1 cellular context compared by ENCODE assay signal in genomic region chr15:49620658-49621326, GRCh38.
TF ChIP-seq lines count a peak whose summit lies in the region.

Gene DTWD1 (plus strand): TSS chr15:49621048. CDS start chr15:49625168, 4,120 bp downstream.
Gene FAM227B (minus strand): TSS chr15:49620818. CDS start chr15:49615171, 5,647 bp downstream.

TF ChIP-seq in HepG2, 621 proteins besides CTCF, POLR2A, EP300 and RAD21 (continued from another document and continues in another):
- TF ChIP-seq IKZF5 (CRISPR knock-in tag; IDR thresholded peaks at IDR 0.05) (peak; percentile 98; the same call in 1 of the 2 replicates), ZNF782 (CRISPR knock-in tag; IDR thresholded peaks at IDR 0.05; ENCODE audit: borderline replicate concordance) (peak; percentile 96), MTA3 (CRISPR knock-in tag; IDR thresholded peaks at IDR 0.05) (no peak), ZNF619 (CRISPR knock-in tag; IDR thresholded peaks at IDR 0.05) (peak; percentile 97; the same call in 1 of the 2 replicates), ZNF30 (CRISPR knock-in tag; IDR thresholded peaks at IDR 0.05) (peak; percentile 68; the same call in 1 of the 2 replicates), ZBTB10 (CRISPR knock-in tag; IDR thresholded peaks at IDR 0.05; ENCODE audit: borderline replicate concordance) (peak; percentile 68; the same call in 1 of the 2 replicates), ZBTB33 (CRISPR knock-in tag; IDR thresholded peaks at IDR 0.05) (peak; percentile 67), KLF16 (CRISPR knock-in tag; IDR thresholded peaks at IDR 0.05) (peak; percentile 89 to 96; a peak in 3 of 4 replicates), SP140L (CRISPR knock-in tag; IDR thresholded peaks at IDR 0.05; ENCODE audit: borderline replicate concordance) (peak; percentile 66; the same call in 1 of the 2 replicates), ZNF224 (CRISPR knock-in tag; IDR thresholded peaks at IDR 0.05) (peak; percentile 95; the same call in 1 of the 2 replicates), ZNF207 (IDR thresholded peaks at IDR 0.05; ENCODE audit: borderline replicate concordance) (no peak), SSRP1 (CRISPR knock-in tag; IDR thresholded peaks at IDR 0.05) (no peak), HHEX (CRISPR knock-in tag; IDR thresholded peaks at IDR 0.05) (no peak), GTF2F1 (IDR thresholded peaks at IDR 0.05; ENCODE audit: low read length) (0 out of 2 replicates have a peak, but pooled peaks have one; percentile 64), HNF4A (CRISPR knock-in tag; IDR thresholded peaks at IDR 0.05) (peak; percentile 53), ZNF335 (CRISPR knock-in tag; IDR thresholded peaks at IDR 0.05) (peak; percentile 94; the same call in 1 of the 2 replicates), MED8 (CRISPR knock-in tag; IDR thresholded peaks at IDR 0.05; ENCODE audit: insufficient replicate concordance) (peak; percentile 84), MLX (CRISPR knock-in tag; IDR thresholded peaks at IDR 0.05) (peak; percentile 82), ZFAT (CRISPR knock-in tag; conservative IDR thresholded peaks at IDR 0.05) (no peak), KDM5A (IDR thresholded peaks at IDR 0.05; ENCODE audit: borderline replicate concordance, low read length) (peak; percentile 84), RERE (CRISPR knock-in tag; IDR thresholded peaks at IDR 0.05; ENCODE audit: low read depth) (peak; percentile 80; the same call in 1 of the 2 replicates), ZNF18 (CRISPR knock-in tag; IDR thresholded peaks at IDR 0.05; ENCODE audit: insufficient replicate concordance) (peak; percentile 91), ZNF510 (CRISPR knock-in tag; IDR thresholded peaks at IDR 0.05; ENCODE audit: low read depth) (peak; percentile 73; the same call in 1 of the 2 replicates), KLF15 (CRISPR knock-in tag; IDR thresholded peaks at IDR 0.05; ENCODE audit: borderline replicate concordance) (peak; percentile 60; the same call in 1 of the 2 replicates), AKNA (CRISPR knock-in tag; IDR thresholded peaks at IDR 0.05; ENCODE audit: borderline replicate concordance) (peak; percentile 61; the same call in 1 of the 2 replicates), ATF6 (CRISPR knock-in tag; conservative IDR thresholded peaks at IDR 0.05) (no peak), NCOA5 (CRISPR knock-in tag; IDR thresholded peaks at IDR 0.05) (0 out of 2 replicates have a peak, but pooled peaks have one; percentile 59), ZNF839 (CRISPR knock-in tag; IDR thresholded peaks at IDR 0.05; ENCODE audit: borderline replicate concordance) (peak; percentile 80; the same call in 1 of the 2 replicates), SKIL (CRISPR knock-in tag; IDR thresholded peaks at IDR 0.05; ENCODE audit: borderline replicate concordance) (peak; percentile 82), PLRG1 (conservative IDR thresholded peaks at IDR 0.05) (no peak)
